In genomic region chr19:49635530-49636229, GRCh38 we compare ENCODE assay signal across 11 cellular contexts. TPM values are rescaled to one million over a fixed set of nuclear protein-coding genes. Genes with fewer than 3 reads are reported as not detected.
DNase-seq lines count a peak whose midpoint lies in the region; ATAC-seq and TF ChIP-seq lines count a peak whose summit lies in the region.
"Had no signal": no experiment of that assay in that cellular context is flagged by ENCODE, and none has a peak within 500 bp of the region (broad histone marks: within the 10 kb centered on the region; RNA-seq: fewer than 3 reads in every experiment).

No MANE protein-coding gene starts in this region.

- H3K9me3 ChIP-seq in mesenchymal stem cell (ENCODE audit: control insufficient read depth, low read length) (no peaks in the 10 kb centered on the region), adrenal gland (replicated peaks in 1 of 3) (no peaks in the 10 kb centered on the region)

- peak overlapping the region in 1 of 2 experiments; percentile 18 for H3K18ac ChIP-seq in mesenchymal stem cell (ENCODE audit: low read depth in 1 of 2, low read length in 2 of 2)

- H2AFZ ChIP-seq in GM23338 = no peak overlapping the region
- no peak overlapping the region for H2AFZ ChIP-seq in mesenchymal stem cell (ENCODE audit: low read depth, low read length)

- H3K4me1 ChIP-seq in GM23338 (ENCODE audit: insufficient read depth) = peaks cover 34% of the 10 kb centered on the region; the same call in 1 of the 2 replicates
- peaks cover 40% of the 10 kb centered on the region for H3K4me1 ChIP-seq in mesenchymal stem cell (ENCODE audit: control insufficient read depth, insufficient read depth, low read depth, low read length)
- H3K4me1 ChIP-seq in adrenal gland (replicated peaks in 1 of 2) = peaks cover 10 to 25% of the 10 kb centered on the region in 2 donors

- DNase-seq in A172 (ENCODE audit: low spot score) (peak; percentile 68), GM23338 (ENCODE audit: low spot score) (peak; percentile 38), chondrocyte (ENCODE audit: low spot score) (no peak), mesenchymal stem cell (peak; percentile 61), GM19238 (ENCODE audit: insufficient read length, low spot score) (no peak), adrenal gland (no peak), germinal center (ENCODE audit: low spot score) (no peak)
- DNase-seq: DMS153, NCI-H2029 treated with DMSO at 0.1 percent for 48 hours had no signal

- no peak for TF ChIP-seq POLR2A in adrenal gland (IDR thresholded peaks at IDR 0.05)

- H3K27me3 ChIP-seq in GM23338 (ENCODE audit: insufficient read depth) (peaks cover 11% of the 10 kb centered on the region; the same call in 1 of the 2 replicates), mesenchymal stem cell (ENCODE audit: control insufficient read depth in 1 of 2, insufficient read depth in 1 of 2, low read length in 2 of 2) (no peaks in the 10 kb centered on the region), adrenal gland (no peaks in the 10 kb centered on the region)

- 0 out of 2 replicates have a peak, but pooled peaks cover 2% of the 10 kb centered on the region for H4K20me1 ChIP-seq in GM23338 (replicated peaks; ENCODE audit: insufficient read depth)

- no peak overlapping the region for H4K8ac ChIP-seq in mesenchymal stem cell (ENCODE audit: low read length)

- H3K79me2 ChIP-seq in GM23338 (replicated peaks; ENCODE audit: insufficient read depth) = no peaks in the 10 kb centered on the region

- H3K4me1 Mint-ChIP-seq in GM23338 (peaks cover 46% of the 10 kb centered on the region), chondrocyte (ENCODE audit: low read depth) (peaks cover 59% of the 10 kb centered on the region)

- H3K36me3 ChIP-seq in GM23338 (ENCODE audit: insufficient read depth) (no peaks in the 10 kb centered on the region), mesenchymal stem cell (ENCODE audit: control insufficient read depth in 1 of 2, insufficient read depth in 2 of 2, low read depth in 1 of 2, low read length in 2 of 2) (peaks cover 17 to 19% of the 10 kb centered on the region in 2 experiments), adrenal gland (replicated peaks in 1 of 2) (no peaks in the 10 kb centered on the region)

- H3K79me1 ChIP-seq in mesenchymal stem cell (replicated peaks; ENCODE audit: low read length, poor library complexity, severe bottlenecking) = peaks cover 1% of the 10 kb centered on the region

- H3K9me3 Mint-ChIP-seq in GM23338 = peaks cover 2% of the 10 kb centered on the region; the same call in 1 of the 3 replicates
- H3K9me3 Mint-ChIP-seq in chondrocyte (ENCODE audit: low read depth) = no peaks in the 10 kb centered on the region

- H4K91ac ChIP-seq in mesenchymal stem cell (ENCODE audit: low read length) = peak overlapping the region; percentile 18

- no peak overlapping the region; the same call in 2 of the 3 replicates for H3K4me3 Mint-ChIP-seq in GM23338
- no peak overlapping the region for H3K4me3 Mint-ChIP-seq in chondrocyte (ENCODE audit: unreplicated experiment)

- H3K4ac ChIP-seq in mesenchymal stem cell (ENCODE audit: low read depth in 1 of 2, low read length in 2 of 2) = peak overlapping the region in 1 of 2 experiments; percentile 38

- peaks cover 23% of the 10 kb centered on the region for H3F3A ChIP-seq in GM23338 (replicated peaks; ENCODE audit: low read depth)

- peaks cover 44% of the 10 kb centered on the region for H3K27me3 Mint-ChIP-seq in GM23338 (ENCODE audit: insufficient read depth, low read depth, poor library complexity)
- no peaks in the 10 kb centered on the region for H3K27me3 Mint-ChIP-seq in chondrocyte (ENCODE audit: low read depth)

- H2BK12ac ChIP-seq in mesenchymal stem cell (ENCODE audit: low read length in 2 of 2) = no peak overlapping the region

- H3K9me2 ChIP-seq in GM23338 (ENCODE audit: insufficient read depth) = no peaks in the 10 kb centered on the region

- H3K27ac ChIP-seq in GM23338 (ENCODE audit: low read depth) (no peak overlapping the region), mesenchymal stem cell (ENCODE audit: low read length, poor library complexity, severe bottlenecking) (no peak overlapping the region), adrenal gland (peak overlapping the region in 2 of 5 donors; percentile 7 to 22)

- H3K4me2 ChIP-seq in GM23338 (no peak overlapping the region), mesenchymal stem cell (ENCODE audit: low read length, poor library complexity, severe bottlenecking) (no peak overlapping the region)

- TF ChIP-seq CTCF in GM23338 (conservative IDR thresholded peaks at IDR 0.05; ENCODE audit: low read depth in 2 of 2) (0 out of 4 replicates have a peak, but pooled peaks of 1 of the 2 experiments have one; percentile 3), chondrocyte (IDR thresholded peaks at IDR 0.05) (peak; percentile 19), adrenal gland (IDR thresholded peaks at IDR 0.05) (no peak)

- intact Hi-C loops in adrenal gland (cut with DNase I) = no loop called here

- no peak overlapping the region for H2BK120ac ChIP-seq in mesenchymal stem cell (ENCODE audit: low read depth, low read length)

- ATAC-seq in GM23338 (no peak), GM18868 (IDR thresholded peaks at IDR 0.05; ENCODE audit: unreplicated experiment) (no peak)
- ATAC-seq: HCT116 had no signal

- WGBS in mesenchymal stem cell = 63% methylated on average over 23 of the region's 23 CpGs
- WGBS in adrenal gland, 4 donors = 36 to 51% (median 44%) methylated on average over 15 to 23 of the region's 23 CpGs

- no peak overlapping the region for H2BK5ac ChIP-seq in mesenchymal stem cell (ENCODE audit: low read depth, low read length, poor library complexity, severe bottlenecking)

- H3K27ac Mint-ChIP-seq in GM23338 (0 out of 2 replicates have a peak overlapping the region, but pooled peaks have one; percentile 42), chondrocyte (ENCODE audit: unreplicated experiment) (peak overlapping the region; percentile 65)

- H3K23ac ChIP-seq in mesenchymal stem cell (ENCODE audit: low read length in 2 of 2) = no peak overlapping the region

- no peaks in the 10 kb centered on the region for H3K36me3 Mint-ChIP-seq in GM23338 (ENCODE audit: low read depth)
- H3K36me3 Mint-ChIP-seq in chondrocyte (ENCODE audit: low read depth) = peaks cover 3% of the 10 kb centered on the region

- H2AK5ac ChIP-seq in mesenchymal stem cell (ENCODE audit: low read length, severe bottlenecking) = no peak overlapping the region

- H3K14ac ChIP-seq in mesenchymal stem cell (ENCODE audit: low read length in 2 of 2) = no peak overlapping the region

- H3K9ac ChIP-seq in mesenchymal stem cell (ENCODE audit: low read length) = peak overlapping the region; percentile 4

- no peak overlapping the region for H3K4me3 ChIP-seq in GM23338
- no peak overlapping the region for H3K4me3 ChIP-seq in mesenchymal stem cell (ENCODE audit: insufficient read depth in 1 of 2, low read depth in 1 of 2, low read length in 2 of 2)
- H3K4me3 ChIP-seq in adrenal gland = no peak overlapping the region

- H2BK15ac ChIP-seq in mesenchymal stem cell (ENCODE audit: low read depth, poor library complexity, severe bottlenecking) = no peak overlapping the region

TF ChIP-seq in GM23338, 12 proteins besides CTCF, POLR2A, EP300 and RAD21 (continues in another document):
- no peak for TF ChIP-seq JUNB (IDR thresholded peaks at IDR 0.05; ENCODE audit: unreplicated experiment)

RNA-seq across cellular contexts. Expression of gene RRAS, which starts 4.3 kb away (rescaled TPM):
- 32.0 and 34.5 TPM in 2 replicates for total RNA-seq in A172 (2014; rRNA removed; shearing (Covaris generic))
- 6.1 and 9.3 TPM in 2 replicates for total RNA-seq in GM23338 (2014; rRNA removed; shearing (Covaris generic))
- 30.0 and 31.0 TPM in 2 replicates for polyA plus RNA-seq in GM23338 (2016; fragmentation: Nextera tagmentation; extraction: Ambion mirVana)
- total RNA-seq in chondrocyte = 61.7 to 113 TPM (median 104 TPM) in 3 replicates
- 129 TPM for polyA plus RNA-seq in mesenchymal stem cell (2013, experiment 1 of 2)
- 134 TPM for polyA plus RNA-seq in mesenchymal stem cell (2013, experiment 2 of 2)
- 10 to 100 TPM; 20.4 to 77.9 (median 42.3) TPM for total RNA-seq in adrenal gland
- polyA plus RNA-seq in adrenal gland = 100 to 1,000 TPM in 2 of 3 donors, 10 to 100 TPM in 1; 21.9 to 180 (median 167) TPM

RNA-seq across cellular contexts. Expression of gene SCAF1, which starts 6.3 kb away (rescaled TPM):
- total RNA-seq in A172 (2014; rRNA removed; shearing (Covaris generic)) = 28.8 and 31.9 TPM in 2 replicates
- total RNA-seq in GM23338 (2014; rRNA removed; shearing (Covaris generic)) = 47.0 and 53.7 TPM in 2 replicates
- polyA plus RNA-seq in GM23338 (2016; fragmentation: Nextera tagmentation; extraction: Ambion mirVana) (19.7 and 20.2 TPM in 2 replicates), adrenal gland (10 to 100 TPM in 2 of 3 donors, 1 to 10 TPM in 1; 7.9 to 67.7 (median 27.1) TPM)
- total RNA-seq in chondrocyte (76.3 to 79.0 TPM (median 77.3 TPM) in 3 replicates), adrenal gland (10 to 100 TPM; 22.7 to 81.3 (median 50.6) TPM)
- 43.0 TPM for polyA plus RNA-seq in mesenchymal stem cell (2013, experiment 1 of 2)
- 38.9 TPM for polyA plus RNA-seq in mesenchymal stem cell (2013, experiment 2 of 2)

RNA-seq across cellular contexts. Expression of gene IRF3, which starts 30.0 kb away (rescaled TPM):
- 72.2 and 75.6 TPM in 2 replicates for total RNA-seq in A172 (2014; rRNA removed; shearing (Covaris generic))
- total RNA-seq in GM23338 (2014; rRNA removed; shearing (Covaris generic)) = 89.3 and 164 TPM in 2 replicates
- polyA plus RNA-seq in GM23338 (2016; fragmentation: Nextera tagmentation; extraction: Ambion mirVana) = 57.4 and 72.4 TPM in 2 replicates
- 45.8 to 75.3 TPM (median 53.0 TPM) in 3 replicates for total RNA-seq in chondrocyte
- polyA plus RNA-seq in mesenchymal stem cell (2013, experiment 1 of 2) = 73.1 TPM
- 76.3 TPM for polyA plus RNA-seq in mesenchymal stem cell (2013, experiment 2 of 2)
- total RNA-seq in adrenal gland = 100 to 1,000 TPM in 2 of 8 donors, 10 to 100 TPM in 6; 33.7 to 108 (median 64.4) TPM
- polyA plus RNA-seq in adrenal gland = 100 to 1,000 TPM in 2 of 3 donors, 10 to 100 TPM in 1; 23.2 to 328 (median 159) TPM

RNA-seq across cellular contexts. Expression of gene BCL2L12, which starts 30.1 kb away (rescaled TPM):
- 21.8 and 24.5 TPM in 2 replicates for total RNA-seq in A172 (2014; rRNA removed; shearing (Covaris generic))
- total RNA-seq in GM23338 (2014; rRNA removed; shearing (Covaris generic)) = 30.6 and 61.3 TPM in 2 replicates
- polyA plus RNA-seq in GM23338 (2016; fragmentation: Nextera tagmentation; extraction: Ambion mirVana) (102 and 114 TPM in 2 replicates), adrenal gland (10 to 100 TPM in 2 of 3 donors, 1 to 10 TPM in 1; 3.5 to 15.4 (median 13.9) TPM)
- total RNA-seq in chondrocyte (18.3 to 26.6 TPM (median 21.4 TPM) in 3 replicates), adrenal gland (10 to 100 TPM in 4 of 8 donors, 1 to 10 TPM in 4; 3.3 to 16.3 (median 9.9) TPM)
- 20.5 TPM for polyA plus RNA-seq in mesenchymal stem cell (2013, experiment 1 of 2)
- 20.9 TPM for polyA plus RNA-seq in mesenchymal stem cell (2013, experiment 2 of 2)

RNA-seq across cellular contexts. Expression of gene PRMT1, which starts 41.4 kb away (rescaled TPM):
- 485 and 504 TPM in 2 replicates for total RNA-seq in A172 (2014; rRNA removed; shearing (Covaris generic))
- 700 and 762 TPM in 2 replicates for total RNA-seq in GM23338 (2014; rRNA removed; shearing (Covaris generic))
- polyA plus RNA-seq in GM23338 (2016; fragmentation: Nextera tagmentation; extraction: Ambion mirVana) (587 and 590 TPM in 2 replicates), adrenal gland (100 to 1,000 TPM; 158 to 198 (median 179) TPM)
- total RNA-seq in chondrocyte (97.7 to 105 TPM (median 98.0 TPM) in 3 replicates), adrenal gland (100 to 1,000 TPM in 7 of 8 donors, 10 to 100 TPM in 1; 80.4 to 262 (median 159) TPM)
- 111 TPM for polyA plus RNA-seq in mesenchymal stem cell (2013, experiment 1 of 2)
- 103 TPM for polyA plus RNA-seq in mesenchymal stem cell (2013, experiment 2 of 2)

Comparison
In these comparisons a context has a peak if more than half of its experiments do, and no peak if none do; other contexts are left out.
1. DNase-seq: peak in A172 (single experiment), GM23338 (single experiment) and mesenchymal stem cell (single experiment); none in chondrocyte (single experiment), GM19238 (single experiment), adrenal gland (0 of 7) and germinal center (single experiment).